1 cellular context compared by ENCODE assay signal in the genomic region with DNA sequence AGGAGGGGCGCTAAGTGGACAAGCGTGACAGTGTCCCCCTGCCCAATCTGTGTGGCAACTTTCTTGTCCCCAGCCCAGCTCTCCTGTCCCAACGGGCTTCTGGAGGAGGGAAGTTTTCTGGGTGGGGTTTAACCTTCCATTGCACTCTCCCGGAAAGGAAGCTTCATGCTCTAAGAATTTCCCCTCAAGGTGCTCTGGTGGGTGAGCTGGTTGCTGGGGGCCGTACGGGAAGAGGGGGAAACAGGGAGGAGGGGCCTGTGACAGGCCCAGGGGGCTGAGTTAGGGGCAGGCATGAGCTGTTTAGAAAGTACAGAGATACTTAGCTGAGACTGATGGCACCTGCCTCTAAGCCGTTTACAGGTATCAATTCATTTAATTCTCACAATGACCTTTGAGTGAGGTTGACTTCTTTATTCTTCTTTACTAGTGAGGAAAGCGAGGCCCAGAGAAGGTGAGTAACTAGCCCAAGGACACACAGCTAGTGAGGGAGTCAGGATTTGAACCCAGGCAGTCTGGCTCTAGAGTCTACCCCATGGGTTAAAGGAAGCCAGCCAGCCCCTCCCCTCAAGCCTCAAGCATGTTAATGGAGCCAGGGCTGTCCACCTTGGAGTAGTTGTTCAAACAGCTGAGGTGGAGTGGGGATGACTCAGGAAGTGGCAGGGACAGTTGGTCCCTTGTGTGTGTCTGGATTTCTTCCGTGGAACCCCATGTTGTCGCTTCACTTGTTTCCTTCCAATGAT.
TF ChIP-seq lines count a peak whose summit lies in the region.

No MANE protein-coding gene starts in this region.

TF ChIP-seq in SK-N-SH, 30 proteins besides CTCF, POLR2A, EP300 and RAD21 (continued from another document):
- TF ChIP-seq NFIC (IDR thresholded peaks at IDR 0.05; ENCODE audit: borderline replicate concordance) (no peak), ELF1 (IDR thresholded peaks at IDR 0.05) (no peak), YY1 (IDR thresholded peaks at IDR 0.05; ENCODE audit: low read depth) (no peak)
- TF ChIP-seq, protein P1, sequence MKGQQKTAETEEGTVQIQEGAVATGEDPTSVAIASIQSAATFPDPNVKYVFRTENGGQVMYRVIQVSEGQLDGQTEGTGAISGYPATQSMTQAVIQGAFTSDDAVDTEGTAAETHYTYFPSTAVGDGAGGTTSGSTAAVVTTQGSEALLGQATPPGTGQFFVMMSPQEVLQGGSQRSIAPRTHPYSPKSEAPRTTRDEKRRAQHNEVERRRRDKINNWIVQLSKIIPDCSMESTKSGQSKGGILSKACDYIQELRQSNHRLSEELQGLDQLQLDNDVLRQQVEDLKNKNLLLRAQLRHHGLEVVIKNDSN (IDR thresholded peaks at IDR 0.05; ENCODE audit: borderline replicate concordance, low read depth), result no peak
